8 cellular contexts compared by ENCODE assay signal in genomic region chr20:5557123-5557522, GRCh38. TPM values are rescaled to one million over a fixed set of nuclear protein-coding genes. Genes with fewer than 3 reads are reported as not detected.
A peak's percentile ranks its signal among the peaks of the same experiment; 100 is the strongest.
DNase-seq lines count a peak whose midpoint lies in the region; ATAC-seq and TF ChIP-seq lines count a peak whose summit lies in the region.

No MANE protein-coding gene starts in this region.

- H3K27me3 ChIP-seq in BE2C (no peaks in the 10 kb centered on the region), suprapubic skin (no peaks in the 10 kb centered on the region)

- peak; percentile 78 for TF ChIP-seq CTCF in BE2C (IDR thresholded peaks at IDR 0.05; ENCODE audit: low read depth, low read length)
- TF ChIP-seq CTCF in mucosa of descending colon (IDR thresholded peaks at IDR 0.05), result peak; percentile 26
- peak; percentile 6 to 28 for TF ChIP-seq CTCF in suprapubic skin (IDR thresholded peaks at IDR 0.05)

- H3K36me3 ChIP-seq in BE2C (peaks cover 41% of the 10 kb centered on the region), mucosa of descending colon (ENCODE audit: low read depth) (no peaks in the 10 kb centered on the region), suprapubic skin (peaks cover 58% of the 10 kb centered on the region)

- 46% methylated on average over 1 of the region's 1 CpG for WGBS in suprapubic skin

- ATAC-seq in GM18868 (IDR thresholded peaks at IDR 0.05; ENCODE audit: unreplicated experiment), result peak; percentile 69
- peak; percentile 83 for ATAC-seq in mucosa of descending colon
- no peak for ATAC-seq in HG02938 (IDR thresholded peaks at IDR 0.05; ENCODE audit: unreplicated experiment)

- H3K4me3 ChIP-seq in BE2C (ENCODE audit: low read depth, low read length) (no peak overlapping the region), mucosa of descending colon (no peak overlapping the region), suprapubic skin (no peak overlapping the region)

- no peaks in the 10 kb centered on the region for H3K4me1 ChIP-seq in BE2C
- peaks cover 8% of the 10 kb centered on the region for H3K4me1 ChIP-seq in mucosa of descending colon (ENCODE audit: low read depth)
- no peaks in the 10 kb centered on the region for H3K4me1 ChIP-seq in suprapubic skin

- DNase-seq in BE2C, result peak; percentile 58
- DNase-seq in NCI-H146 (lab: John Stamatoyannopoulos, UW), result peak; percentile 21
- peak; percentile 30 to 31 for DNase-seq in activated CD4-positive, alpha-beta T cell treated with anti-CD3 and anti-CD28 coated beads for 24 hours (ENCODE audit: low read depth in 2 of 2)
- DNase-seq in ecto neural progenitor cell (ENCODE audit: low spot score), result peak; percentile 55
- DNase-seq in mucosa of descending colon, result peak in 2 of 3 donors; percentile 69 to 83
- DNase-seq in suprapubic skin (ENCODE audit: low spot score in 2 of 2), result no peak

- no peak for TF ChIP-seq POLR2A in suprapubic skin (IDR thresholded peaks at IDR 0.05)

- H3K9me3 ChIP-seq in BE2C, result no peaks in the 10 kb centered on the region
- no peaks in the 10 kb centered on the region for H3K9me3 ChIP-seq in mucosa of descending colon
- H3K9me3 ChIP-seq in suprapubic skin, result no peaks in the 10 kb centered on the region

- intact Hi-C loops in mucosa of descending colon (cut with DNase I, micrococcal nuclease), result no loop called here

- no peak overlapping the region for H3K27ac ChIP-seq in suprapubic skin

- TF ChIP-seq EP300 in suprapubic skin (IDR thresholded peaks at IDR 0.05), result no peak

RNA-seq across cellular contexts. Expression of gene GPCPD1, which starts 53.7 kb away (rescaled TPM):
- polyA plus RNA-seq in BE2C (2012; ENCODE audit: insufficient read depth, insufficient read length, low read depth), result 15.4 TPM
- total RNA-seq in mucosa of descending colon (10 to 100 TPM; 26.8 to 35.6 (median 31.1) TPM), suprapubic skin (10 to 100 TPM in 3 of 4 donors, 1 to 10 TPM in 1; 9.0 to 22.4 (median 14.9) TPM)

Comparison
In these comparisons a context has a peak if more than half of its experiments do, and no peak if none do; other contexts are left out.
1. DNase-seq: peak in BE2C (single experiment), NCI-H146 (single experiment), activated CD4-positive, alpha-beta T cell treated with anti-CD3 and anti-CD28 coated beads for 24 hours (2 of 2), ecto neural progenitor cell (single experiment) and mucosa of descending colon (2 of 3); none in suprapubic skin (0 of 2).
2. CTCF ChIP-seq: peak in every context shown above with its lines; median percentile 78 in BE2C; 26 in mucosa of descending colon; 17 in suprapubic skin.